26 cellular contexts compared by ENCODE assay signal in the genomic region with DNA sequence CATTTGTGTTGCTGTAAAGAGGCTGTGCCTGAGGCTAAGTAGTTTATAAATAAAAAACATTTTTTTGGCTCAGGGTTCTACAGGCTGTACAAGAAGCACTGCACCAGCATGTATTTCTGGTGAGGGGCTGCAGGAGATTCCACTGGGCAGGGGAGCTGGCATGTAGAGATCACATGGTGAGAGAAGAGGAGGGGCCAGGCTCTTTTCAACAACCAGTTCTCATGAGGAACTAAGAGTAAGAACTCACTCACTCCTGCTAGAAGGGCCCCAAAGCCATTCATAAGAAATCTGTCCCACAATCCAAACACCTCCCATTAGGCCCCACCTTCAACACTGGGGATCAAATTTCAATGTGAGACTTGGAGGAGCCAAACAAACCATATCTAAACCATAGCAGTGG.
"Had no signal": no experiment of that assay in that cellular context is flagged by ENCODE, and none has a peak within 500 bp of the region (broad histone marks: within the 10 kb centered on the region; RNA-seq: fewer than 3 reads in every experiment).

No MANE protein-coding gene starts in this region.

- H3K9me3 Mint-ChIP-seq: naive B cell; natural killer cell treated with Interleukin-12 subunit alpha and Interleukin-12 subunit beta and Interleukin-15 and Interleukin-18, amount 100 ng/mL, for 72 hours; stimulated activated naive B cell treated with anti-CD40 and anti-IgM and Interleukin-4, amounts not matched to agents 10 μg/mL and 1 μg/mL and 100 μg/mL, for 72 hours had no signal

- H3K27me3 ChIP-seq: heart left ventricle, left lung, ovary, suprapubic skin, tibial artery, uterus had no signal

- H3K4me1 Mint-ChIP-seq: naive B cell; stimulated activated naive B cell treated with anti-CD40 and anti-IgM and Interleukin-4, amounts not matched to agents 10 μg/mL and 1 μg/mL and 100 μg/mL, for 72 hours had no signal

- H3K4me3 ChIP-seq: heart left ventricle, left lung, lower lobe of right lung, ovary, skin epidermis, suprapubic skin, thoracic aorta, tibial artery, uterus had no signal

- H3K36me3 Mint-ChIP-seq: naive B cell; natural killer cell treated with Interleukin-12 subunit alpha and Interleukin-12 subunit beta and Interleukin-15 and Interleukin-18, amount 100 ng/mL, for 72 hours; stimulated activated naive B cell treated with anti-CD40 and anti-IgM and Interleukin-4, amounts not matched to agents 10 μg/mL and 1 μg/mL and 100 μg/mL, for 72 hours had no signal

- ATAC-seq: heart left ventricle; left cardiac atrium; left lung; lower lobe of right lung; natural killer cell treated with Interleukin-12 subunit alpha and Interleukin-12 subunit beta and Interleukin-15 and Interleukin-18, amount 100 ng/mL, for 72 hours; right cardiac atrium; sciatic nerve; stimulated activated naive B cell treated with anti-CD40 and anti-IgM and Interleukin-4, amounts not matched to agents 10 μg/mL and 1 μg/mL and 100 μg/mL, for 72 hours; stimulated activated naive CD8-positive, alpha-beta T cell treated with anti-CD3 and anti-CD28 coated beads, Interleukin-15, Interleukin-2, amounts not matched to agents 100 U/mL and 50 U/mL, for 24 hours had no signal

- H3K36me3 ChIP-seq: heart left ventricle, left lung, lower lobe of right lung, ovary, suprapubic skin, thoracic aorta, tibial artery, uterus had no signal

- H3K4me1 ChIP-seq: left lung, suprapubic skin, tibial artery, uterus had no signal

- H3K9me3 ChIP-seq: heart left ventricle, left lung, lower lobe of right lung, ovary, suprapubic skin, thoracic aorta, tibial artery, uterus had no signal

- H3K27ac Mint-ChIP-seq: naive B cell; natural killer cell treated with Interleukin-12 subunit alpha and Interleukin-12 subunit beta and Interleukin-15 and Interleukin-18, amount 100 ng/mL, for 72 hours; progenitor cell of endocrine pancreas; stimulated activated naive B cell treated with anti-CD40 and anti-IgM and Interleukin-4, amounts not matched to agents 10 μg/mL and 1 μg/mL and 100 μg/mL, for 72 hours had no signal

- H3K27ac ChIP-seq: heart left ventricle, left lung, lower lobe of right lung, ovary, skin epidermis, suprapubic skin, thoracic aorta, tibial artery, uterus had no signal

- H3K4me3 Mint-ChIP-seq: naive B cell; natural killer cell treated with Interleukin-12 subunit alpha and Interleukin-12 subunit beta and Interleukin-15 and Interleukin-18, amount 100 ng/mL, for 72 hours; stimulated activated naive B cell treated with anti-CD40 and anti-IgM and Interleukin-4, amounts not matched to agents 10 μg/mL and 1 μg/mL and 100 μg/mL, for 72 hours had no signal

- DNase-seq: heart left ventricle; hypothalamus; islet precursor cell; left cardiac atrium; left lung; lower lobe of right lung; mammary epithelial cell; mesenchymal stem cell; naive B cell; ovary; right cardiac atrium; stimulated activated CD4-positive, alpha-beta T cell treated with anti-CD3 and anti-CD28 coated beads, Interleukin-12 subunit alpha, Interleukin-12 subunit beta, amount 100 ng/mL, for 4 hours; stimulated activated CD4-positive, alpha-beta T cell treated with anti-CD3 and anti-CD28 coated beads, Interleukin-15, amount 100 ng/mL, for 24 hours; stimulated activated CD4-positive, alpha-beta T cell treated with anti-CD3 and anti-CD28 coated beads, Interleukin-2, amount 100 ng/mL, for 24 hours; stimulated activated CD4-positive, alpha-beta T cell treated with anti-CD3 and anti-CD28 coated beads, Interleukin-4, amount 100 ng/mL, for 1 hour; stimulated activated naive B cell treated with anti-CD40 and anti-IgM and Interleukin-4, amounts not matched to agents 10 μg/mL and 1 μg/mL and 100 μg/mL, for 72 hours; stimulated activated naive CD8-positive, alpha-beta T cell treated with anti-CD3 and anti-CD28 coated beads, Interleukin-15, Interleukin-2, amounts not matched to agents 100 U/mL and 50 U/mL, for 24 hours; tibial artery; trophoblast cell; uterus had no signal
